ENCODE assay signal across 25 cellular contexts in the genomic region with DNA sequence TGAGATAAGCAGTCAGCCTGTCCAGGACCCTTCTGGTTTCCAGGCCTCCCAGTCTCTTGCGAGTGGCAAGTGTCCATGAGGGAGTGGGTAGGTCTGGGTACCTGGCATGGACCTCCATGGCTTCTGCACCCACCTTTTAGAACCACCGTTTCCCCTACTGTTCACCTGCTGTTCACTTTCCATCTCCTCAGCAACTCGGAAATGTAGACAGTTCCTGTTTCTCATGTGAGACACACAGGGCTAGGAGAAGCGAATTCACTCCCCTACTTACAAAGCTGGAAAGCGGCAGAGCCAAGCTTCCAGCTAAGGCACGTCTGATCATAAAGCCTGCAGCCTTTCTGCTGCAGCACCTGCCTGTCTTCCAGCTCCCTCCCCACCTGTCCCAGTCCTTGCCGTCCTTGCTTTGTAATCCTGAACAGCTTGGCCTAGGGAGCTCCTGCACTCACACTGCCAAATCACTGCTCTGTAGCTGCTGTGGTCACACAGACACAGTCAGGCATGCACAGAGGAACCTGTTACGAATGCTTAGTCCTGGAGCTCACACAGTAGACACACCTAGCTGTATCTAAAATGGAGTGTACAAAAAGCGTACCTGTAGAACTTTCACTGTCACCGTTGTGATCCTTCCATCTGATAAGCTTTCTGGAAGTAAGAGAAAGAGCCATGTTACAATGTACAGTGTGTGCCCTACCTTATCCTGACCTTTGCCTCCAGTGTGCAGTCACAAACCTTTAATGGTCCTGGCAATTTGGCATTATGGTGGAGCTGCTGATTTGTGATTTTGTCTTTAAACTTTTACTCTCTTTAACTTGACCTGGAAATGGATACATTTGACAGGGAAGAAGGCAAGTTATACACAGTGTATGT.
A peak's percentile ranks its signal among the peaks of the same experiment; 100 is the strongest.
DNase-seq lines count a peak whose midpoint lies in the region; ATAC-seq, FAIRE-seq and TF ChIP-seq lines count a peak whose summit lies in the region.
"Had no signal": no experiment of that assay in that cellular context is flagged by ENCODE, and none has a peak within 500 bp of the region (broad histone marks: within the 10 kb centered on the region; RNA-seq: fewer than 3 reads in every experiment).

No MANE protein-coding gene starts in this region.

- TF ChIP-seq RAD21 in HepG2 (CRISPR knock-in tag; IDR thresholded peaks at IDR 0.05): no peak

- H3K4me3 ChIP-seq in HepG2 (replicated peaks in 1 of 3; ENCODE audit: insufficient read depth in 1 of 3, low read depth in 2 of 3, low read length in 3 of 3) (no peak overlapping the region), right lobe of liver (no peak overlapping the region), suprapubic skin (no peak overlapping the region), MM.1S (ENCODE audit: low read length) (no peak overlapping the region)
- H3K4me3 ChIP-seq: heart right ventricle, pancreas, PC-9, sigmoid colon, SJCRH30, thoracic aorta had no signal

- no peaks in the 10 kb centered on the region for H3K36me3 ChIP-seq in HepG2 (replicated peaks in 1 of 2; ENCODE audit: control insufficient read depth in 1 of 2, insufficient read depth in 2 of 2, low read length in 2 of 2)
- H3K36me3 ChIP-seq in right lobe of liver: no peaks in the 10 kb centered on the region
- H3K36me3 ChIP-seq in suprapubic skin: no peaks in the 10 kb centered on the region
- no peaks in the 10 kb centered on the region for H3K36me3 ChIP-seq in MM.1S (replicated peaks; ENCODE audit: insufficient read depth, low read length)
- H3K36me3 ChIP-seq: brain microvascular endothelial cell, heart right ventricle, pancreas, sigmoid colon, SJCRH30, thoracic aorta had no signal

- H3K27ac Mint-ChIP-seq in T-helper 17 cell (peak overlapping the region; percentile 35), natural killer cell (no peak overlapping the region), glutamatergic neuron (ENCODE audit: unreplicated experiment) (no peak overlapping the region)
- H3K27ac Mint-ChIP-seq: activated naive CD8-positive, alpha-beta T cell treated with anti-CD3 and anti-CD28 coated beads, Interleukin-2, amount 50 U/mL, for 24 hours; T-helper 1 cell treated with Interleukin-12 subunit alpha and Interleukin-12 subunit beta and Interleukin-4 antibody, amounts not matched to agents 30 μg/mL and 1 μg/mL, for 36 hours had no signal

- 0 out of 2 replicates have a peak, but pooled peaks cover 3% of the 10 kb centered on the region for H4K20me1 ChIP-seq in HepG2 (ENCODE audit: insufficient read depth, low read length)
- no peaks in the 10 kb centered on the region for H4K20me1 ChIP-seq in MM.1S (ENCODE audit: insufficient read depth, low read length)

- H3K79me2 ChIP-seq in HepG2 (ENCODE audit: insufficient read depth, low read length): no peaks in the 10 kb centered on the region
- no peaks in the 10 kb centered on the region for H3K79me2 ChIP-seq in MM.1S (ENCODE audit: low read length)

- H3K36me3 Mint-ChIP-seq in T-helper 17 cell (ENCODE audit: low read depth): peaks cover 4% of the 10 kb centered on the region
- peaks cover 22% of the 10 kb centered on the region for H3K36me3 Mint-ChIP-seq in natural killer cell
- peaks cover 12% of the 10 kb centered on the region for H3K36me3 Mint-ChIP-seq in glutamatergic neuron (ENCODE audit: unreplicated experiment)

- H3K27me3 Mint-ChIP-seq in T-helper 17 cell (no peaks in the 10 kb centered on the region), natural killer cell (ENCODE audit: low read depth in 2 of 2) (no peaks in the 10 kb centered on the region), glutamatergic neuron (ENCODE audit: unreplicated experiment) (no peaks in the 10 kb centered on the region)
- H3K27me3 Mint-ChIP-seq: activated naive CD8-positive, alpha-beta T cell treated with anti-CD3 and anti-CD28 coated beads, Interleukin-2, amount 50 U/mL, for 24 hours; CD4-positive, alpha-beta memory T cell had no signal

- H3K27ac ChIP-seq in HepG2 (ENCODE audit: extremely low read length, insufficient read depth, low read length): no peak overlapping the region
- H3K27ac ChIP-seq in right lobe of liver: no peak overlapping the region
- no peak overlapping the region for H3K27ac ChIP-seq in suprapubic skin
- H3K27ac ChIP-seq in MM.1S (ENCODE audit: low read length): no peak overlapping the region
- H3K27ac ChIP-seq: brain microvascular endothelial cell, heart right ventricle, pancreas, PC-9, sigmoid colon, SJCRH30, thoracic aorta had no signal

- H3K4me1 ChIP-seq in HepG2 (ENCODE audit: insufficient read depth, low read length): peaks cover 25% of the 10 kb centered on the region
- H3K4me1 ChIP-seq in right lobe of liver: no peaks in the 10 kb centered on the region
- no peaks in the 10 kb centered on the region for H3K4me1 ChIP-seq in suprapubic skin
- H3K4me1 ChIP-seq in MM.1S (ENCODE audit: low read length): no peaks in the 10 kb centered on the region
- H3K4me1 ChIP-seq: heart right ventricle, pancreas, sigmoid colon, SJCRH30 had no signal

- H2AFZ ChIP-seq in HepG2 (ENCODE audit: low read length) (no peak overlapping the region), MM.1S (ENCODE audit: low read length) (no peak overlapping the region)
- H2AFZ ChIP-seq: PC-9 had no signal

- H3K4me2 ChIP-seq in HepG2 (ENCODE audit: low read depth, low read length) (peak overlapping the region; percentile 40), MM.1S (ENCODE audit: low read depth, low read length) (no peak overlapping the region)
- H3K4me2 ChIP-seq: PC-9 had no signal

- no peak overlapping the region for H3K9ac ChIP-seq in HepG2 (ENCODE audit: insufficient read depth, low read depth, low read length)
- H3K9ac ChIP-seq in MM.1S (ENCODE audit: low read length): no peak overlapping the region

- 59% methylated on average over 10 of the region's 10 CpGs for WGBS in HepG2 (ENCODE audit: low lambda C conversion rate)
- 68% methylated on average over 8 of the region's 10 CpGs for WGBS in right lobe of liver (ENCODE audit: insufficient coverage, low coverage, low lambda C conversion rate, missing lambda C conversion rate)
- WGBS in suprapubic skin: 82% methylated on average over 9 of the region's 10 CpGs

- TF ChIP-seq EP300 in HepG2 (IDR thresholded peaks at IDR 0.05; ENCODE audit: low read depth in 2 of 2, low read length in 2 of 2) (no peak), HepG2 (CRISPR knock-in tag; IDR thresholded peaks at IDR 0.05; ENCODE audit: borderline replicate concordance) (no peak), suprapubic skin (IDR thresholded peaks at IDR 0.05) (no peak)

- H3K9me3 ChIP-seq in HepG2 (ENCODE audit: low read length) (peaks cover 12% of the 10 kb centered on the region), right lobe of liver (no peaks in the 10 kb centered on the region), T-helper 17 cell (ENCODE audit: control insufficient read depth, low read length, poor library complexity, severe bottlenecking) (no peaks in the 10 kb centered on the region), suprapubic skin (peaks cover 11% of the 10 kb centered on the region), MM.1S (replicated peaks; ENCODE audit: insufficient read depth, low read length) (no peaks in the 10 kb centered on the region)
- H3K9me3 ChIP-seq: pancreas, SJCRH30, thoracic aorta had no signal

- CTCF ChIA-PET in HepG2 (lab: Yijun Ruan, JAX; ENCODE audit: low intra/inter-chr PET ratio, low total read pairs): no interaction called here

- intact Hi-C loops in HepG2 (cut with micrococcal nuclease; ENCODE audit: unreplicated experiment) (loop anchor here (2.0 kb wide), 1 partner anchor 18 kb away; no protein-coding TSS in a partner anchor), right lobe of liver (cut with DNase I) (no loop called here), left colon (cut with DNase I, micrococcal nuclease) (no loop called here), natural killer cell (cut with micrococcal nuclease) (loop anchor here (2.0 kb wide), 1 partner anchor 62 kb away; no protein-coding TSS in a partner anchor)

- no peak for TF ChIP-seq CTCF in HepG2 (CRISPR knock-in tag; IDR thresholded peaks at IDR 0.05)
- no peak for TF ChIP-seq CTCF in right lobe of liver (IDR thresholded peaks at IDR 0.05)
- no peak for TF ChIP-seq CTCF in natural killer cell (IDR thresholded peaks at IDR 0.05)
- TF ChIP-seq CTCF in suprapubic skin (IDR thresholded peaks at IDR 0.05): no peak
- TF ChIP-seq CTCF in MM.1S (IDR thresholded peaks at IDR 0.05; ENCODE audit: low read length): no peak
- no peak for TF ChIP-seq CTCF in glutamatergic neuron (IDR thresholded peaks at IDR 0.05; ENCODE audit: partially characterized antibody, unreplicated experiment)

- TF ChIP-seq POLR2A in HepG2 (IDR thresholded peaks at IDR 0.05; ENCODE audit: insufficient read depth in 1 of 2, low read depth in 2 of 2, low read length in 2 of 2): no peak
- no peak for TF ChIP-seq POLR2A in right lobe of liver (IDR thresholded peaks at IDR 0.05)
- TF ChIP-seq POLR2A in suprapubic skin (IDR thresholded peaks at IDR 0.05): no peak

- POLR2A ChIA-PET in HepG2 (lab: Yijun Ruan, JAX): no interaction called here

- no peaks in the 10 kb centered on the region for H3F3A ChIP-seq in MM.1S (ENCODE audit: insufficient read depth, low read length)

- no TSS peak for BruUV-seq in HepG2 (replicated peaks; lab: Mats Ljungman, UMichigan)

- H3K4me1 Mint-ChIP-seq in T-helper 17 cell (peaks cover 9% of the 10 kb centered on the region), natural killer cell (peaks cover 8 to 13% of the 10 kb centered on the region in 2 donors), glutamatergic neuron (ENCODE audit: low read depth, unreplicated experiment) (no peaks in the 10 kb centered on the region)
- H3K4me1 Mint-ChIP-seq: activated naive CD8-positive, alpha-beta T cell treated with anti-CD3 and anti-CD28 coated beads, Interleukin-2, amount 50 U/mL, for 24 hours had no signal

- H3K9me3 Mint-ChIP-seq in natural killer cell (peaks cover 0 to 2% of the 10 kb centered on the region in 2 donors), glutamatergic neuron (ENCODE audit: unreplicated experiment) (peaks cover 3% of the 10 kb centered on the region)

- DNase-seq in HepG2 (ENCODE audit: low spot score) (no peak), right lobe of liver (no peak), T-helper 17 cell (no peak), left colon (peak; percentile 17 to 38), natural killer cell (no peak), suprapubic skin (ENCODE audit: low spot score in 2 of 2) (no peak), MM.1S (no peak), glutamatergic neuron (no peak)
- DNase-seq: activated CD4-positive, alpha-beta T cell treated with anti-CD3 and anti-CD28 coated beads, Interleukin-2, amount 50 U/mL, for 4 hours; activated effector memory CD4-positive, alpha-beta T cell treated with Interleukin-2 at 50 U/mL for 16 hours; activated naive CD8-positive, alpha-beta T cell treated with anti-CD3 and anti-CD28 coated beads, Interleukin-2, amount 50 U/mL, for 24 hours; brain microvascular endothelial cell; CD4-positive, alpha-beta memory T cell; cortex of kidney; DND-41; heart right ventricle; NCI-H1436; NCI-H748 treated with DMSO at 0.1 percent for 48 hours; pancreas; PC-9; sigmoid colon; SJCRH30 had no signal

- ATAC-seq in HepG2 (peak; percentile 61), right lobe of liver (no peak), T-helper 17 cell (no peak), left colon (peak; percentile 96), natural killer cell (no peak)
- ATAC-seq: activated naive CD8-positive, alpha-beta T cell treated with anti-CD3 and anti-CD28 coated beads, Interleukin-2, amount 50 U/mL, for 24 hours; heart right ventricle; pancreas had no signal

- in situ Hi-C loops in HepG2 (cut with HindIII; ENCODE audit: extremely low pct_ligation_motif_present, low pct_unique_long_range_greater_than_20kb): no loop called here

- no peaks in the 10 kb centered on the region for H3K9me2 ChIP-seq in MM.1S (replicated peaks; ENCODE audit: insufficient read depth, low read length)

- H3K27me3 ChIP-seq in HepG2 (ENCODE audit: control insufficient read depth in 1 of 2, insufficient read depth in 2 of 2, low read length in 2 of 2) (no peaks in the 10 kb centered on the region), right lobe of liver (no peaks in the 10 kb centered on the region), suprapubic skin (no peaks in the 10 kb centered on the region), MM.1S (replicated peaks; ENCODE audit: insufficient read depth, low read length) (no peaks in the 10 kb centered on the region)
- H3K27me3 ChIP-seq: brain microvascular endothelial cell, heart right ventricle, pancreas, sigmoid colon, SJCRH30 had no signal

- H3K4me3 Mint-ChIP-seq in T-helper 17 cell: no peak overlapping the region
- H3K4me3 Mint-ChIP-seq in natural killer cell: no peak overlapping the region
- no peak overlapping the region for H3K4me3 Mint-ChIP-seq in glutamatergic neuron (ENCODE audit: unreplicated experiment)
- H3K4me3 Mint-ChIP-seq: activated naive CD8-positive, alpha-beta T cell treated with anti-CD3 and anti-CD28 coated beads, Interleukin-2, amount 50 U/mL, for 24 hours; CD4-positive, alpha-beta memory T cell; T-helper 1 cell treated with Interleukin-12 subunit alpha and Interleukin-12 subunit beta and Interleukin-4 antibody, amounts not matched to agents 30 μg/mL and 1 μg/mL, for 36 hours had no signal

- FAIRE-seq in HepG2 (lab: Jason Lieb, UNC): no peak
- FAIRE-seq: H54, pancreas had no signal

Comparison
In these comparisons a context has a peak if more than half of its experiments do, and no peak if none do; other contexts are left out.
1. ATAC-seq: peak in HepG2 (single experiment) and left colon (single experiment); none in right lobe of liver (0 of 4), T-helper 17 cell (single experiment) and natural killer cell (0 of 3).
2. intact Hi-C loops: an anchor here in HepG2 (2.0 kb wide) and natural killer cell (2.0 kb wide); none called in right lobe of liver and left colon.
3. DNase-seq: peak in left colon (2 of 2); none in HepG2 (single experiment), right lobe of liver (0 of 3), T-helper 17 cell (0 of 3), natural killer cell (single experiment), suprapubic skin (0 of 2), MM.1S (single experiment) and glutamatergic neuron (single experiment).